8 cellular contexts compared by ENCODE assay signal in genomic region chr2:131681607-131682121, GRCh38.
A peak's percentile ranks its signal among the peaks of the same experiment; 100 is the strongest.
DNase-seq lines count a peak whose midpoint lies in the region; ATAC-seq, FAIRE-seq and TF ChIP-seq lines count a peak whose summit lies in the region.
"Not testable (repeated sequence)": the region's sequence is repeated elsewhere in the genome, so short reads cannot be mapped to it uniquely, and the experiment has no call there.

No MANE protein-coding gene starts in this region.

- BruUV-seq in GM12878 (replicated peaks; lab: Mats Ljungman, UMichigan), result not testable (repeated sequence)

- H3K4me2 ChIP-seq in DOHH2 (ENCODE audit: low read length), result peak overlapping the region; percentile 57
- peak overlapping the region; percentile 58 for H3K4me2 ChIP-seq in GM12878 (ENCODE audit: control insufficient read depth, insufficient read depth)

- in situ Hi-C loops in GM12878 (cut with MboI), result loop anchor here (25.0 kb wide), 1 partner anchor 456 kb away; no protein-coding TSS in a partner anchor

- peaks cover 43% of the 10 kb centered on the region for H3K79me2 ChIP-seq in DOHH2 (ENCODE audit: control insufficient read depth, low read length)
- H3K79me2 ChIP-seq in GM12878 (ENCODE audit: control insufficient read depth, insufficient read depth, low read length), result peaks cover 20% of the 10 kb centered on the region

- not testable (repeated sequence) for H3K9me3 Mint-ChIP-seq in glutamatergic neuron (ENCODE audit: unreplicated experiment)

- H4K20me1 ChIP-seq in DOHH2 (ENCODE audit: control insufficient read depth, insufficient read depth, low read depth, low read length); GM12878 (ENCODE audit: control insufficient read depth, insufficient read depth): not testable (repeated sequence)

- 28% methylated on average over 10 of the region's 10 CpGs for WGBS in GM12878 (ENCODE audit: insufficient coverage, insufficient replicate concordance, low lambda C conversion rate, missing lambda C conversion rate)

- RAD21 ChIA-PET in GM12878 (lab: Charles Lee; ENCODE audit: unreplicated experiment), result interaction anchor here (0.8 to 2.9 kb wide), 6 partner anchors 8 to 1339 kb away, joined by 3 to 16 read pairs (median 8); partner anchors contain the start of gene IMP4

- peak; percentile 1 for ATAC-seq in GM21717 (IDR thresholded peaks at IDR 0.05; ENCODE audit: unreplicated experiment)
- ATAC-seq in HG03354 (IDR thresholded peaks at IDR 0.05; ENCODE audit: poor library complexity, severe bottlenecking, unreplicated experiment), result peak; percentile 26
- ATAC-seq in GM12878, result peak; percentile 48

- H3K27me3 ChIP-seq in DOHH2 (ENCODE audit: control insufficient read depth, low read length); GM12878 (replicated peaks in 1 of 2; ENCODE audit: control insufficient read depth in 2 of 2, insufficient read depth in 2 of 2, low read length in 1 of 2); muscle layer of duodenum (ENCODE audit: low read depth, low read length); stomach smooth muscle (ENCODE audit: control insufficient read depth in 1 of 2, insufficient read depth in 2 of 2, low read length in 2 of 2): not testable (repeated sequence)

- H3K4me3 Mint-ChIP-seq in glutamatergic neuron (ENCODE audit: unreplicated experiment), result peak overlapping the region; percentile 92

- peaks cover 29% of the 10 kb centered on the region for H3K36me3 ChIP-seq in DOHH2 (ENCODE audit: control insufficient read depth, low read length)
- not testable (repeated sequence) for H3K36me3 ChIP-seq in SK-N-MC (ENCODE audit: insufficient read depth, low read length); GM12878 (ENCODE audit: control insufficient read depth in 2 of 2, insufficient read depth in 2 of 2, low read length in 1 of 2); muscle layer of duodenum (ENCODE audit: control insufficient read depth in 1 of 2, insufficient read depth in 2 of 2, low read length in 2 of 2); stomach smooth muscle (ENCODE audit: control insufficient read depth in 2 of 2, insufficient read depth in 2 of 2, low read length in 2 of 2)

- not testable (repeated sequence) for H3K27ac ChIP-seq in DOHH2 (ENCODE audit: low read depth, low read length); SK-N-MC
- H3K27ac ChIP-seq in GM12878 (ENCODE audit: control insufficient read depth, insufficient read depth) (peak overlapping the region; percentile 62), muscle layer of duodenum (ENCODE audit: low read length) (peak overlapping the region; percentile 8), stomach smooth muscle (ENCODE audit: low read length) (peak overlapping the region; percentile 60)

- POLR2A ChIA-PET in GM12878 (lab: Charles Lee), result interaction anchor here (0.6 to 1.1 kb wide), 3 partner anchors 9 to 192 kb away, joined by 3 to 4 read pairs (median 3); no protein-coding TSS in a partner anchor

- not testable (repeated sequence) for H3K27me3 Mint-ChIP-seq in glutamatergic neuron (ENCODE audit: unreplicated experiment)

- CTCF ChIA-PET in GM12878 (lab: Yijun Ruan, JAX), result interaction anchor here (0.6 to 2.3 kb wide), 8 partner anchors 9 to 189 kb away, joined by 3 to 36 read pairs (median 5); partner anchors contain the start of gene MZT2A

- H3K9me3 ChIP-seq in DOHH2 (ENCODE audit: control insufficient read depth, insufficient read depth, low read length); SK-N-MC (ENCODE audit: low read depth, low read length); GM12878 (replicated peaks; ENCODE audit: control insufficient read depth, insufficient read depth, low read length); muscle layer of duodenum (ENCODE audit: control insufficient read depth in 1 of 2, low read length in 2 of 2); stomach smooth muscle (ENCODE audit: control insufficient read depth in 2 of 2, low read length in 2 of 2): not testable (repeated sequence)

- SMC1A ChIA-PET in GM12878 (lab: Charles Lee; ENCODE audit: uncharacterized antibody, unreplicated experiment), result interaction anchor here (0.9 to 2.8 kb wide), 5 partner anchors 9 to 1339 kb away, joined by 4 to 9 read pairs (median 4); partner anchors contain the start of gene IMP4

- peaks cover 38% of the 10 kb centered on the region for H3K4me1 ChIP-seq in DOHH2 (ENCODE audit: control insufficient read depth, low read length)
- H3K4me1 ChIP-seq in GM12878 (ENCODE audit: control insufficient read depth, insufficient read depth, low read length); muscle layer of duodenum (ENCODE audit: control insufficient read depth in 1 of 2, insufficient read depth in 2 of 2, low read length in 2 of 2); stomach smooth muscle (ENCODE audit: control insufficient read depth, insufficient read depth, low read length): not testable (repeated sequence)

- H3K36me3 Mint-ChIP-seq in glutamatergic neuron (ENCODE audit: unreplicated experiment), result not testable (repeated sequence)

- H3K9ac ChIP-seq in SK-N-MC (ENCODE audit: insufficient read length) (peak overlapping the region; percentile 67), GM12878 (ENCODE audit: control insufficient read depth, insufficient read depth, low read length) (peak overlapping the region; percentile 72; the same call in 1 of the 2 replicates), stomach smooth muscle (ENCODE audit: low read length in 2 of 2) (peak overlapping the region; percentile 82 to 87)

- intact Hi-C loops in GM12878 (cut with micrococcal nuclease; ENCODE audit: unreplicated experiment), result loop anchor here (2.0 to 5.0 kb wide), 2 partner anchors 51 to 1345 kb away; no protein-coding TSS in a partner anchor

- H2AFZ ChIP-seq in GM12878 (ENCODE audit: control insufficient read depth, low read depth, low read length), result peak overlapping the region; percentile 97

- H3K27ac Mint-ChIP-seq in glutamatergic neuron (ENCODE audit: unreplicated experiment), result not testable (repeated sequence)

- not testable (repeated sequence) for DNase-seq in SK-N-MC (ENCODE audit: low read depth, low spot score); GM12878 (ENCODE audit: low read depth, low spot score); glutamatergic neuron

- H3K4me1 Mint-ChIP-seq in glutamatergic neuron (ENCODE audit: low read depth, unreplicated experiment), result not testable (repeated sequence)

- not testable (repeated sequence) for TF ChIP-seq RAD21 in GM12878 (IDR thresholded peaks at IDR 0.05; ENCODE audit: insufficient read depth, low read depth, low read length)

- not testable (repeated sequence) for TF ChIP-seq CTCF in DOHH2 (IDR thresholded peaks at IDR 0.05; ENCODE audit: low read depth, low read length, poor library complexity, severe bottlenecking); GM12878 (IDR thresholded peaks at IDR 0.05 in 2 of 3, conservative IDR thresholded peaks at IDR 0.05 in 1 of 3; ENCODE audit: control insufficient read depth in 2 of 3, extremely low read depth in 1 of 3, insufficient read depth in 1 of 3, low read depth in 3 of 3, low read length in 3 of 3); glutamatergic neuron (IDR thresholded peaks at IDR 0.05; ENCODE audit: partially characterized antibody, unreplicated experiment)

- peak overlapping the region; percentile 96 for H3K4me3 ChIP-seq in DOHH2 (ENCODE audit: low read length)
- H3K4me3 ChIP-seq in SK-N-MC, result peak overlapping the region; percentile 96
- H3K4me3 ChIP-seq in GM12878, result peak overlapping the region; percentile 88
- peak overlapping the region; percentile 68 to 69 for H3K4me3 ChIP-seq in muscle layer of duodenum (ENCODE audit: low read depth in 1 of 2, low read length in 2 of 2)
- peak overlapping the region; percentile 83 to 89 for H3K4me3 ChIP-seq in stomach smooth muscle (ENCODE audit: low read length in 2 of 2)

- not testable (repeated sequence) for H3K9me2 ChIP-seq in DOHH2 (replicated peaks; ENCODE audit: control insufficient read depth, low read length)

- not testable (repeated sequence) for H3F3A ChIP-seq in DOHH2 (ENCODE audit: control insufficient read depth, insufficient read depth)

- not testable (repeated sequence) for TF ChIP-seq EP300 in GM12878 (IDR thresholded peaks at IDR 0.05; ENCODE audit: borderline replicate concordance in 1 of 2, control insufficient read depth in 1 of 2, low read depth in 2 of 2, low read length in 2 of 2)

- not testable (repeated sequence) for TF ChIP-seq POLR2A in GM12878 (IDR thresholded peaks at IDR 0.05; ENCODE audit: low read depth, low read length)

- not testable (repeated sequence) for FAIRE-seq in GM12878 (lab: Jason Lieb, UNC)
